1 cellular context compared by ENCODE assay signal in the genomic region with DNA sequence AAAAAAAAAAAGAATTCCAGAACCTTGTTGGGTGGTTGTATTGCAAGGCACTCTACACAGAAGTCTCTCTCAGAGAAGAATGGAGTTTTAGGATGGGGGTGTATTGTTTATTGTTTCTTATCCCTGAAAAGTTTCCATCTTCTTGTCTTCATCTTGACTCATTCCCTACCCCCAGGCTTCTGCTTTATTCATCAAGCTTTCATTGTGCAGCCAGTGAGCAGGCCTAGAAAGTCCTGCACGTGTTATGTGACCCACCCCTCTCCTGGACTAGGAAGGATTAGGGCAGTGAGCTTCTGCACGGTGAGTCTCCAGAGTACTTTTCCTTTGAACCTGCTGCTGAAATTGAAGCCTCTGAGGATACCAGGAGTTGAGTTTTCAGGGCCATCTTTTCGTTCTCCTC.
TF ChIP-seq lines count a peak whose summit lies in the region.

No MANE protein-coding gene starts in this region.

TF ChIP-seq in HEK293, 187 proteins besides CTCF, POLR2A, EP300 and RAD21 (continued from another document):
- TF ChIP-seq, protein P1, sequence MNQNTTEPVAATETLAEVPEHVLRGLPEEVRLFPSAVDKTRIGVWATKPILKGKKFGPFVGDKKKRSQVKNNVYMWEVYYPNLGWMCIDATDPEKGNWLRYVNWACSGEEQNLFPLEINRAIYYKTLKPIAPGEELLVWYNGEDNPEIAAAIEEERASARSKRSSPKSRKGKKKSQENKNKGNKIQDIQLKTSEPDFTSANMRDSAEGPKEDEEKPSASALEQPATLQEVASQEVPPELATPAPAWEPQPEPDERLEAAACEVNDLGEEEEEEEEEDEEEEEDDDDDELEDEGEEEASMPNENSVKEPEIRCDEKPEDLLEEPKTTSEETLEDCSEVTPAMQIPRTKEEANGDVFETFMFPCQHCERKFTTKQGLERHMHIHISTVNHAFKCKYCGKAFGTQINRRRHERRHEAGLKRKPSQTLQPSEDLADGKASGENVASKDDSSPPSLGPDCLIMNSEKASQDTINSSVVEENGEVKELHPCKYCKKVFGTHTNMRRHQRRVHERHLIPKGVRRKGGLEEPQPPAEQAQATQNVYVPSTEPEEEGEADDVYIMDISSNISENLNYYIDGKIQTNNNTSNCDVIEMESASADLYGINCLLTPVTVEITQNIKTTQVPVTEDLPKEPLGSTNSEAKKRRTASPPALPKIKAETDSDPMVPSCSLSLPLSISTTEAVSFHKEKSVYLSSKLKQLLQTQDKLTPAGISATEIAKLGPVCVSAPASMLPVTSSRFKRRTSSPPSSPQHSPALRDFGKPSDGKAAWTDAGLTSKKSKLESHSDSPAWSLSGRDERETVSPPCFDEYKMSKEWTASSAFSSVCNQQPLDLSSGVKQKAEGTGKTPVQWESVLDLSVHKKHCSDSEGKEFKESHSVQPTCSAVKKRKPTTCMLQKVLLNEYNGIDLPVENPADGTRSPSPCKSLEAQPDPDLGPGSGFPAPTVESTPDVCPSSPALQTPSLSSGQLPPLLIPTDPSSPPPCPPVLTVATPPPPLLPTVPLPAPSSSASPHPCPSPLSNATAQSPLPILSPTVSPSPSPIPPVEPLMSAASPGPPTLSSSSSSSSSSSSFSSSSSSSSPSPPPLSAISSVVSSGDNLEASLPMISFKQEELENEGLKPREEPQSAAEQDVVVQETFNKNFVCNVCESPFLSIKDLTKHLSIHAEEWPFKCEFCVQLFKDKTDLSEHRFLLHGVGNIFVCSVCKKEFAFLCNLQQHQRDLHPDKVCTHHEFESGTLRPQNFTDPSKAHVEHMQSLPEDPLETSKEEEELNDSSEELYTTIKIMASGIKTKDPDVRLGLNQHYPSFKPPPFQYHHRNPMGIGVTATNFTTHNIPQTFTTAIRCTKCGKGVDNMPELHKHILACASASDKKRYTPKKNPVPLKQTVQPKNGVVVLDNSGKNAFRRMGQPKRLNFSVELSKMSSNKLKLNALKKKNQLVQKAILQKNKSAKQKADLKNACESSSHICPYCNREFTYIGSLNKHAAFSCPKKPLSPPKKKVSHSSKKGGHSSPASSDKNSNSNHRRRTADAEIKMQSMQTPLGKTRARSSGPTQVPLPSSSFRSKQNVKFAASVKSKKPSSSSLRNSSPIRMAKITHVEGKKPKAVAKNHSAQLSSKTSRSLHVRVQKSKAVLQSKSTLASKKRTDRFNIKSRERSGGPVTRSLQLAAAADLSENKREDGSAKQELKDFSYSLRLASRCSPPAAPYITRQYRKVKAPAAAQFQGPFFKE (tag by site-specific recombination; IDR thresholded peaks at IDR 0.05; ENCODE audit: borderline replicate concordance): no peak
- no peak for TF ChIP-seq ZNF629 (tag by site-specific recombination; IDR thresholded peaks at IDR 0.05)
- TF ChIP-seq SP3 (tag by site-specific recombination; IDR thresholded peaks at IDR 0.05): no peak
- TF ChIP-seq GLIS2 (tag by site-specific recombination; IDR thresholded peaks at IDR 0.05): no peak
- 0 out of 2 replicates have a peak, but pooled peaks have one; percentile 5 for TF ChIP-seq ZNF600 (tag by site-specific recombination; IDR thresholded peaks at IDR 0.05)
- TF ChIP-seq, protein P2, sequence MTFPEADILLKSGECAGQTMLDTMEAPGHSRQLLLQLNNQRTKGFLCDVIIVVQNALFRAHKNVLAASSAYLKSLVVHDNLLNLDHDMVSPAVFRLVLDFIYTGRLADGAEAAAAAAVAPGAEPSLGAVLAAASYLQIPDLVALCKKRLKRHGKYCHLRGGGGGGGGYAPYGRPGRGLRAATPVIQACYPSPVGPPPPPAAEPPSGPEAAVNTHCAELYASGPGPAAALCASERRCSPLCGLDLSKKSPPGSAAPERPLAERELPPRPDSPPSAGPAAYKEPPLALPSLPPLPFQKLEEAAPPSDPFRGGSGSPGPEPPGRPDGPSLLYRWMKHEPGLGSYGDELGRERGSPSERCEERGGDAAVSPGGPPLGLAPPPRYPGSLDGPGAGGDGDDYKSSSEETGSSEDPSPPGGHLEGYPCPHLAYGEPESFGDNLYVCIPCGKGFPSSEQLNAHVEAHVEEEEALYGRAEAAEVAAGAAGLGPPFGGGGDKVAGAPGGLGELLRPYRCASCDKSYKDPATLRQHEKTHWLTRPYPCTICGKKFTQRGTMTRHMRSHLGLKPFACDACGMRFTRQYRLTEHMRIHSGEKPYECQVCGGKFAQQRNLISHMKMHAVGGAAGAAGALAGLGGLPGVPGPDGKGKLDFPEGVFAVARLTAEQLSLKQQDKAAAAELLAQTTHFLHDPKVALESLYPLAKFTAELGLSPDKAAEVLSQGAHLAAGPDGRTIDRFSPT (tag by site-specific recombination; IDR thresholded peaks at IDR 0.05): no peak
- TF ChIP-seq, protein P3, sequence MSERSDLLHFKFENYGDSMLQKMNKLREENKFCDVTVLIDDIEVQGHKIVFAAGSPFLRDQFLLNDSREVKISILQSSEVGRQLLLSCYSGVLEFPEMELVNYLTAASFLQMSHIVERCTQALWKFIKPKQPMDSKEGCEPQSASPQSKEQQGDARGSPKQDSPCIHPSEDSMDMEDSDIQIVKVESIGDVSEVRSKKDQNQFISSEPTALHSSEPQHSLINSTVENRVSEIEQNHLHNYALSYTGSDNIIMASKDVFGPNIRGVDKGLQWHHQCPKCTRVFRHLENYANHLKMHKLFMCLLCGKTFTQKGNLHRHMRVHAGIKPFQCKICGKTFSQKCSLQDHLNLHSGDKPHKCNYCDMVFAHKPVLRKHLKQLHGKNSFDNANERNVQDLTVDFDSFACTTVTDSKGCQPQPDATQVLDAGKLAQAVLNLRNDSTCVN (tag by site-specific recombination; optimal IDR thresholded peaks at IDR 0.05): no peak
TF ChIP-seq in HEK293: peak in this region for 2.
